8 cellular contexts compared by ENCODE assay signal in the genomic region with DNA sequence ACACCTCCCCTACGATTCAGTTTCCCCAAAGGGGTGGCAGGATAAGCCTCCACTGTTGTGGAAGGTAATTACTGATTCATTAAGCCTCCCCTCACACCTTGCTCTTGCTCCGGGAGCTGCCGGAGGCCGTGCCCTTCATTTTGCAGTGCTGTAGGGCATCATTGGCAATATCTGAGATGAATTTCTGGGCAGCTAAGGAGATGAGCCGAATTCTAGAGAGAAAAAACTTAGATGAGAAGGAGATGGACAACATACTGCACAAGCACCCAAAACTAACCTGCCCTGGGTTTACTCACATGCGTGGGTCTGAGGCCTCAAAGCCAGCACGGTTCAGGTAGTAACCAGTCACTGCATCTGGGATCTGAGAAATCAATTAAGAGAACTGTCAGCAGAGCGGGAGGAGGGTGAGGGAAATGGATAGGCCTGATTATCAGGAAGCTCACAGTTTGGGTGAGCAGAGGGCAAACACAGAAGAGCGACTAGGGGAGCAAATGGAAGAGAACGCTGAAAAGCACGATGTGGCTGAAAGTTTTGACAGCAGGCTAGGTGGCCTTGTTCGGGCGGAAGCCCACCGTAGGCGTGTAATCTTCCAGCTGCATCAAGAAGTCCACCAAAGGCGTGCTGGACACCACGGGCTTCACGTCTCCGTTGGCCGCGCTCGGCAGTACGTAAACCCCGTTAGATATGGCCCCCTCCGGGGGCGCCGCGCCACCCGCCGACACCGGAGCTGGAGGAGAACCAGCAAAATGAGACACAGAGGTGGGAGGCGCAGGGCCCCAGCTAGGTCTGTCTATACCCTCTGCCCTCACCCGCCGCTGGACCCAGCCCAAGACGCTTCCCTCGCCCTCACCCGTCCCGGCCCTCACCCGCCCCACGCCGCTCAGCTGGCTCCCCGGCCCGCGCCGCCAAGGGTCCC. TPM values are rescaled to one million over a fixed set of nuclear protein-coding genes. Genes with fewer than 3 reads are reported as not detected.
DNase-seq lines count a peak whose midpoint lies in the region; ATAC-seq and TF ChIP-seq lines count a peak whose summit lies in the region.

No MANE protein-coding gene starts in this region.

- peak overlapping the region; percentile 84 for H3K9ac ChIP-seq in HUES6 (ENCODE audit: low read length)

- peak in 2 of 5 donors; percentile 25 to 65 for DNase-seq in CD8-positive, alpha-beta memory T cell
- peak; percentile 28 to 36 for DNase-seq in activated T-cell treated with anti-CD3 and anti-CD28 coated beads, Interleukin-2, amount 50 U/mL, for 72 hours
- DNase-seq in foreskin keratinocyte = no peak
- no peak for DNase-seq in osteocyte (ENCODE audit: extremely low spot score, unreplicated experiment)
- no peak for DNase-seq in SIG-M5 treated with dmso at 0.1 percent for 504 hours (lab: John Stamatoyannopoulos, UW; ENCODE audit: unreplicated experiment)

- H3K9me3 ChIP-seq in CD8-positive, alpha-beta memory T cell (ENCODE audit: low read length) = no peaks in the 10 kb centered on the region
- no peaks in the 10 kb centered on the region for H3K9me3 ChIP-seq in HUES6 (ENCODE audit: control insufficient read depth, insufficient read depth, low read depth, low read length)

- no peak for TF ChIP-seq CTCF in foreskin keratinocyte (conservative IDR thresholded peaks at IDR 0.05)
- no peak for TF ChIP-seq CTCF in osteocyte (IDR thresholded peaks at IDR 0.05)

- peak overlapping the region in 6 of 7 donors; percentile 89 to 95 (median 90) for H3K4me3 Mint-ChIP-seq in CD8-positive, alpha-beta memory T cell
- peak overlapping the region; percentile 88 to 93 for H3K4me3 Mint-ChIP-seq in activated T-cell treated with anti-CD3 and anti-CD28 coated beads, Interleukin-2, amount 50 U/mL, for 72 hours
- H3K4me3 Mint-ChIP-seq in osteocyte (ENCODE audit: unreplicated experiment) = peak overlapping the region; percentile 82

- H3K36me3 ChIP-seq in CD8-positive, alpha-beta memory T cell (ENCODE audit: insufficient read depth, low read length) = peaks cover 44% of the 10 kb centered on the region
- peaks cover 56% of the 10 kb centered on the region for H3K36me3 ChIP-seq in HUES6 (ENCODE audit: control insufficient read depth, insufficient read depth, low read length)

- POLR2A ChIA-PET in CD8-positive, alpha-beta memory T cell (lab: Charles Lee) = interaction anchor here (0.6 to 2.4 kb wide), 20 partner anchors 7 to 232 kb away, joined by 3 to 26 read pairs (median 6); a partner anchor contains a TSS

- CTCF ChIA-PET in CD8-positive, alpha-beta memory T cell (lab: Charles Lee) = interaction anchor here (0.7 to 7.8 kb wide), 12 partner anchors 8 to 232 kb away, joined by 3 to 68 read pairs (median 4); a partner anchor contains a TSS

- no peaks in the 10 kb centered on the region for H3K9me3 Mint-ChIP-seq in CD8-positive, alpha-beta memory T cell
- H3K9me3 Mint-ChIP-seq in activated T-cell treated with anti-CD3 and anti-CD28 coated beads, Interleukin-2, amount 50 U/mL, for 72 hours = no peaks in the 10 kb centered on the region
- no peaks in the 10 kb centered on the region for H3K9me3 Mint-ChIP-seq in osteocyte (ENCODE audit: unreplicated experiment)

- H3K4me1 ChIP-seq in CD8-positive, alpha-beta memory T cell (ENCODE audit: insufficient read depth, low read length) = peaks cover 49% of the 10 kb centered on the region
- H3K4me1 ChIP-seq in HUES6 (ENCODE audit: control insufficient read depth, insufficient read depth, low read length) (peaks cover 19% of the 10 kb centered on the region), foreskin keratinocyte (peaks cover 12% of the 10 kb centered on the region)

- peak overlapping the region; percentile 76 for H3K4me3 ChIP-seq in CD8-positive, alpha-beta memory T cell (ENCODE audit: low read length)
- H3K4me3 ChIP-seq in HUES6 (ENCODE audit: low read depth, low read length) = peak overlapping the region; percentile 84

- ATAC-seq in GM21360 (IDR thresholded peaks at IDR 0.05; ENCODE audit: unreplicated experiment) (peak; percentile 11), foreskin keratinocyte (peak; percentile 5), GM18870 (IDR thresholded peaks at IDR 0.05; ENCODE audit: unreplicated experiment) (no peak)
- ATAC-seq in activated T-cell treated with anti-CD3 and anti-CD28 coated beads, Interleukin-2, amount 50 U/mL, for 72 hours (replicated peaks in 1 of 2) = peak; percentile 15 to 16

- peak overlapping the region in 7 of 8 donors; percentile 93 to 99 (median 97) for H3K27ac Mint-ChIP-seq in CD8-positive, alpha-beta memory T cell
- peak overlapping the region; percentile 71 for H3K27ac Mint-ChIP-seq in activated T-cell treated with anti-CD3 and anti-CD28 coated beads, Interleukin-2, amount 50 U/mL, for 72 hours
- H3K27ac Mint-ChIP-seq in osteocyte (ENCODE audit: unreplicated experiment) = peak overlapping the region; percentile 87

- H3K4me1 Mint-ChIP-seq in CD8-positive, alpha-beta memory T cell = peaks cover 31 to 50% (median 37%) of the 10 kb centered on the region in 3 donors
- peaks cover 44% of the 10 kb centered on the region for H3K4me1 Mint-ChIP-seq in activated T-cell treated with anti-CD3 and anti-CD28 coated beads, Interleukin-2, amount 50 U/mL, for 72 hours (ENCODE audit: low read depth)
- H3K4me1 Mint-ChIP-seq in osteocyte (ENCODE audit: unreplicated experiment) = peaks cover 23% of the 10 kb centered on the region

- no peaks in the 10 kb centered on the region for H3K27me3 ChIP-seq in CD8-positive, alpha-beta memory T cell (ENCODE audit: insufficient read depth, low read length, poor library complexity, severe bottlenecking)
- H3K27me3 ChIP-seq in HUES6 (ENCODE audit: control insufficient read depth, insufficient read depth, low read length) = no peaks in the 10 kb centered on the region
- no peaks in the 10 kb centered on the region for H3K27me3 ChIP-seq in foreskin keratinocyte

- H3K27ac ChIP-seq in CD8-positive, alpha-beta memory T cell (ENCODE audit: low read depth, low read length) = peak overlapping the region; percentile 84
- peak overlapping the region; percentile 59; the same call in 1 of the 2 replicates for H3K27ac ChIP-seq in HUES6 (ENCODE audit: low read depth, low read length)
- peak overlapping the region; percentile 21 for H3K27ac ChIP-seq in foreskin keratinocyte

- H3K36me3 Mint-ChIP-seq in CD8-positive, alpha-beta memory T cell = peaks cover 0 to 46% (median 20%) of the 10 kb centered on the region in 3 donors
- H3K36me3 Mint-ChIP-seq in activated T-cell treated with anti-CD3 and anti-CD28 coated beads, Interleukin-2, amount 50 U/mL, for 72 hours (ENCODE audit: insufficient read depth in 2 of 2) = peaks cover 10 to 26% of the 10 kb centered on the region in 2 donors
- H3K36me3 Mint-ChIP-seq in osteocyte (ENCODE audit: unreplicated experiment) = peaks cover 36% of the 10 kb centered on the region

- no peaks in the 10 kb centered on the region for H3K27me3 Mint-ChIP-seq in CD8-positive, alpha-beta memory T cell
- H3K27me3 Mint-ChIP-seq in activated T-cell treated with anti-CD3 and anti-CD28 coated beads, Interleukin-2, amount 50 U/mL, for 72 hours (ENCODE audit: low read depth) = no peaks in the 10 kb centered on the region
- H3K27me3 Mint-ChIP-seq in osteocyte (ENCODE audit: unreplicated experiment) = no peaks in the 10 kb centered on the region

RNA-seq across cellular contexts. Expression of a gene that starts 0.7 kb away (rescaled TPM):
- 100 to 1,000 TPM; 173 to 175 TPM for total RNA-seq in CD8-positive, alpha-beta memory T cell
- polyA plus RNA-seq in CD8-positive, alpha-beta memory T cell = 336 TPM
- total RNA-seq in activated T-cell treated with anti-CD3 and anti-CD28 coated beads, Interleukin-2, amount 50 U/mL, for 72 hours = 100 to 1,000 TPM; 108 to 123 TPM
- total RNA-seq in foreskin keratinocyte (152 and 171 TPM in 2 replicates), osteocyte (93.4 and 100 TPM in 2 replicates)
- polyA plus RNA-seq in foreskin keratinocyte = 195 and 218 TPM in 2 replicates

RNA-seq across cellular contexts. Expression of a gene that starts 7.8 kb away (rescaled TPM):
- 10 to 100 TPM; 90.1 to 92.6 TPM for total RNA-seq in CD8-positive, alpha-beta memory T cell
- 111 TPM for polyA plus RNA-seq in CD8-positive, alpha-beta memory T cell
- total RNA-seq in activated T-cell treated with anti-CD3 and anti-CD28 coated beads, Interleukin-2, amount 50 U/mL, for 72 hours = 100 to 1,000 TPM; 114 to 118 TPM
- 143 and 151 TPM in 2 replicates for total RNA-seq in foreskin keratinocyte
- 143 and 150 TPM in 2 replicates for polyA plus RNA-seq in foreskin keratinocyte
- total RNA-seq in osteocyte = 192 and 209 TPM in 2 replicates

RNA-seq across cellular contexts. Expression of a gene that starts 7.9 kb away (rescaled TPM):
- total RNA-seq in CD8-positive, alpha-beta memory T cell = 10 to 100 TPM; 57.2 to 61.6 TPM
- 165 TPM for polyA plus RNA-seq in CD8-positive, alpha-beta memory T cell
- total RNA-seq in activated T-cell treated with anti-CD3 and anti-CD28 coated beads, Interleukin-2, amount 50 U/mL, for 72 hours = 10 to 100 TPM; 56.0 to 62.1 TPM
- total RNA-seq in foreskin keratinocyte = 36.3 and 43.3 TPM in 2 replicates
- 33.0 and 33.1 TPM in 2 replicates for polyA plus RNA-seq in foreskin keratinocyte
- 157 and 171 TPM in 2 replicates for total RNA-seq in osteocyte

RNA-seq across cellular contexts. Expression of a gene that starts 7.9 kb away (rescaled TPM):
- total RNA-seq in CD8-positive, alpha-beta memory T cell = 10 to 100 TPM; 42.0 to 44.7 TPM
- 21.1 TPM for polyA plus RNA-seq in CD8-positive, alpha-beta memory T cell
- 10 to 100 TPM; 25.0 to 31.5 TPM for total RNA-seq in activated T-cell treated with anti-CD3 and anti-CD28 coated beads, Interleukin-2, amount 50 U/mL, for 72 hours
- total RNA-seq in foreskin keratinocyte (25.0 and 26.1 TPM in 2 replicates), osteocyte (15.3 and 17.8 TPM in 2 replicates)
- polyA plus RNA-seq in foreskin keratinocyte = 30.4 and 34.6 TPM in 2 replicates

RNA-seq across cellular contexts. Expression of a gene that starts 44.3 kb away (rescaled TPM):
- under 1 TPM; 0.89 to 0.96 TPM for total RNA-seq in CD8-positive, alpha-beta memory T cell
- polyA plus RNA-seq in CD8-positive, alpha-beta memory T cell = 1.5 TPM
- 1 to 10 TPM; 2.1 to 2.9 TPM for total RNA-seq in activated T-cell treated with anti-CD3 and anti-CD28 coated beads, Interleukin-2, amount 50 U/mL, for 72 hours
- total RNA-seq in foreskin keratinocyte (0.03 and 0.11 TPM in 2 replicates), osteocyte (63.0 and 63.3 TPM in 2 replicates)
- polyA plus RNA-seq in foreskin keratinocyte = 0.02 and 0.03 TPM in 2 replicates

Comparison
In these comparisons a context has a peak if more than half of its experiments do, and no peak if none do; other contexts are left out.
1. DNase-seq: peak in activated T-cell treated with anti-CD3 and anti-CD28 coated beads, Interleukin-2, amount 50 U/mL, for 72 hours (2 of 2); none in foreskin keratinocyte (0 of 2), osteocyte (single experiment) and SIG-M5 treated with dmso at 0.1 percent for 504 hours (single experiment).
2. H3K27ac ChIP-seq: peak in every context shown above with its lines; median percentile 84 in CD8-positive, alpha-beta memory T cell; 59 in HUES6; 21 in foreskin keratinocyte.
3. Peak in every context shown above with its lines, with median percentiles within 50 percentile points of each other: H3K27ac Mint-ChIP-seq and H3K4me3 Mint-ChIP-seq.